ENCODE assay signal across 22 cellular contexts in the genomic region with DNA sequence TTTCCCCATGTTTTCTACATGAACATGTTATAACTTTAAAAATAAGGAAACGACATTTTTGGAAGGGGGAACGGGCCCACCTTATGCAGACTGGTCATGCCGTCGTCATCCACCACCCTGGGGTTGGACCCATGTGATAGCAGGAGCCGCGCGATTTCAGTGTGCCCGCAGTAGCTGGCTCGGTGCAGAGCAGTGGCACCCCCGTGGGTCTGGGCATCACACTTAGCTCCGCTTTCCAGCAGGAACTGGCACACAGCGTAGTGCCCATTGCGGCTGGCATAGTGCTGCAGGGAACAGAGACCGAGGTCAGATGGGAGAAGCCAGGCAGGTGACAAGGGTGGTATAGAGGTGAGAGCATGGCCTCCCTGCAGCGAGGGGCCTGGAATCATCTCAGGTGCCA.
"Had no signal": no experiment of that assay in that cellular context is flagged by ENCODE, and none has a peak within 500 bp of the region (broad histone marks: within the 10 kb centered on the region; RNA-seq: fewer than 3 reads in every experiment).

No MANE protein-coding gene starts in this region.

- H3K4me3 ChIP-seq: MG63 had no signal

- H3K9ac ChIP-seq: SK-N-SH had no signal

- FAIRE-seq: RCC 7860 had no signal

- H3K27me3 ChIP-seq: MG63 had no signal

- DNase-seq: IMR-90, Karpas-422, KG1, MG63, NCI-H1092, NCI-H1105 treated with DMSO at 0.1 percent for 48 hours, NCI-H1417 treated with DMSO at 0.1 percent for 48 hours, NCI-H146, NCI-H1694 treated with DMSO at 0.1 percent for 48 hours, NCI-H1930, NCI-H2081, NCI-H2107, NCI-H226, NCI-H446, NCI-H510A, NCI-H524 treated with DMSO at 0.1 percent for 48 hours, NCI-H69, NCI-H774, RPMI8226, SHP77, SK-N-SH had no signal

- H3K4me2 ChIP-seq: SK-N-SH had no signal

- H3K9me3 ChIP-seq: MG63, SK-N-SH had no signal
